In genomic region chr3:62007036-62007435, GRCh38 we compare ENCODE assay signal across 20 cellular contexts.
DNase-seq lines count a peak whose midpoint lies in the region; ATAC-seq, FAIRE-seq and TF ChIP-seq lines count a peak whose summit lies in the region.
"Had no signal": no experiment of that assay in that cellular context is flagged by ENCODE, and none has a peak within 500 bp of the region (broad histone marks: within the 10 kb centered on the region; RNA-seq: fewer than 3 reads in every experiment).

No MANE protein-coding gene starts in this region.

- POLR2A ChIA-PET in H1 (lab: Charles Lee; ENCODE audit: partially characterized antibody), result interaction anchor here (0.7 to 0.9 kb wide), 3 partner anchors 9 to 442 kb away, joined by 3 read pairs; no protein-coding TSS in a partner anchor

- H3K27ac ChIP-seq in GM23248 (no peak overlapping the region), H1 (ENCODE audit: low read depth, low read length) (no peak overlapping the region), thyroid gland (peak overlapping the region in 2 of 3 donors; percentile 28 to 56), gastrocnemius medialis (no peak overlapping the region)
- H3K27ac ChIP-seq: adrenal gland, prostate gland, tibial nerve had no signal

- no peak overlapping the region for H4K8ac ChIP-seq in H1 (ENCODE audit: extremely low read depth, insufficient read depth, low read length)

- H4K5ac ChIP-seq in H1 (ENCODE audit: insufficient read length, low read depth, low read length), result no peak overlapping the region

- no peak overlapping the region for H2AK5ac ChIP-seq in H1 (ENCODE audit: low read depth, low read length)

- no peak overlapping the region for H2BK15ac ChIP-seq in H1 (ENCODE audit: low read length)

- H3K4me3 ChIP-seq in GM23248 (no peak overlapping the region), H1 (ENCODE audit: extremely low read depth in 1 of 4, insufficient read depth in 2 of 4, low read depth in 3 of 4, low read length in 4 of 4) (no peak overlapping the region), thyroid gland (replicated peaks in 1 of 3) (no peak overlapping the region), gastrocnemius medialis (no peak overlapping the region)
- H3K4me3 ChIP-seq: adrenal gland, prostate gland, tibial nerve had no signal

- no peak overlapping the region for H2BK120ac ChIP-seq in H1 (replicated peaks; ENCODE audit: low read depth, low read length)

- no peak overlapping the region for H3K23ac ChIP-seq in H1 (ENCODE audit: insufficient read length)

- CTCF ChIA-PET in H1 (lab: Charles Lee; ENCODE audit: partially characterized antibody), result interaction anchor here (1.0 to 3.2 kb wide), 5 partner anchors 11 to 181 kb away, joined by 3 to 14 read pairs (median 3); no protein-coding TSS in a partner anchor

- H2BK20ac ChIP-seq in H1 (ENCODE audit: low read length), result no peak overlapping the region

- H3F3A ChIP-seq in GM23248 (ENCODE audit: insufficient read depth), result no peaks in the 10 kb centered on the region

- H3K4ac ChIP-seq in H1 (replicated peaks; ENCODE audit: insufficient read length, low read depth, low read length), result no peak overlapping the region

- no peak overlapping the region for H3K9ac ChIP-seq in GM23248
- H3K9ac ChIP-seq in H1 (replicated peaks in 1 of 4; ENCODE audit: extremely low read depth in 1 of 4, low read depth in 3 of 4, low read length in 3 of 4), result no peak overlapping the region

- H4K91ac ChIP-seq in H1 (replicated peaks; ENCODE audit: insufficient read length, low read length), result no peak overlapping the region

- H3K36me3 ChIP-seq in GM23248 (ENCODE audit: low read depth), result no peaks in the 10 kb centered on the region
- peaks cover 0 to 16% (median 6%) of the 10 kb centered on the region in 4 experiments; a peak in 3 of 8 replicates for H3K36me3 ChIP-seq in H1 (ENCODE audit: control insufficient read depth in 2 of 4, insufficient read depth in 4 of 4, low read length in 3 of 4)
- H3K36me3 ChIP-seq in thyroid gland, result no peaks in the 10 kb centered on the region
- H3K36me3 ChIP-seq in gastrocnemius medialis, result peaks cover 0 to 21% of the 10 kb centered on the region in 2 donors
- H3K36me3 ChIP-seq: adrenal gland, prostate gland, tibial nerve had no signal

- in situ Hi-C loops in GM23248 (cut with MboI) (no loop called here), gastrocnemius medialis (cut with MboI; ENCODE audit: low sequenced_read_pairs in 4 of 4) (no loop called here)

- DNase-seq in GM23248 (peak; percentile 11), H1 (ENCODE audit: low read depth in 1 of 2, low spot score in 2 of 2) (no peak), left kidney (ENCODE audit: low read depth, low spot score) (peak; percentile 14), thyroid gland (no peak), gastrocnemius medialis (no peak)
- no peak for DNase-seq in activated naive CD4-positive, alpha-beta T cell treated with Interleukin-2 at 50 U/mL for 16 hours
- no peak for DNase-seq in stimulated activated CD4-positive, alpha-beta T cell treated with anti-CD3 and anti-CD28 coated beads, Interleukin-1b, Interleukin-23, amount 100 ng/mL, for 48 hours
- DNase-seq: activated CD8-positive, alpha-beta memory T cell treated with anti-CD3 and anti-CD28 coated beads for 24 hours; adrenal gland; CD4-positive, CD25-positive, alpha-beta regulatory T cell; central memory CD4-positive, alpha-beta T cell; DMS79 treated with DMSO at 0.1 percent for 48 hours; effector CD4-positive, alpha-beta T cell; naive B cell; NCI-H187; stimulated activated CD4-positive, alpha-beta T cell treated with anti-CD3 and anti-CD28 coated beads, Interleukin-12 subunit alpha, Interleukin-12 subunit beta, amount 100 ng/mL, for 4 hours had no signal

- peak; percentile 28 for FAIRE-seq in H1 (lab: Jason Lieb, UNC)

- H3K4me1 ChIP-seq in GM23248 (ENCODE audit: insufficient read depth), result no peaks in the 10 kb centered on the region
- no peaks in the 10 kb centered on the region for H3K4me1 ChIP-seq in H1 (replicated peaks in 1 of 4; ENCODE audit: control insufficient read depth in 3 of 4, insufficient read depth in 4 of 4, low read length in 3 of 4)
- H3K4me1 ChIP-seq in thyroid gland, result peaks cover 0 to 12% of the 10 kb centered on the region in 2 donors
- no peaks in the 10 kb centered on the region for H3K4me1 ChIP-seq in gastrocnemius medialis
- H3K4me1 ChIP-seq: adrenal gland, prostate gland had no signal

- no peak for ATAC-seq in gastrocnemius medialis
- ATAC-seq in GM19328 (IDR thresholded peaks at IDR 0.05; ENCODE audit: unreplicated experiment), result no peak
- ATAC-seq: stimulated activated effector memory CD8-positive, alpha-beta T cell treated with anti-CD3 and anti-CD28 coated beads, Interleukin-12 subunit alpha, Interleukin-12 subunit beta, amount 100 ng/mL, for 72 hours had no signal

- TF ChIP-seq RAD21 in H1 (IDR thresholded peaks at IDR 0.05 in 1 of 2, conservative IDR thresholded peaks at IDR 0.05 in 1 of 2; ENCODE audit: low read depth in 2 of 2, low read length in 2 of 2), result no peak

- no peaks in the 10 kb centered on the region for H3K9me3 ChIP-seq in GM23248 (ENCODE audit: low read depth)
- H3K9me3 ChIP-seq in H1 (ENCODE audit: insufficient read depth in 2 of 2, low read depth in 1 of 2, low read length in 1 of 2), result no peaks in the 10 kb centered on the region
- no peaks in the 10 kb centered on the region for H3K9me3 ChIP-seq in thyroid gland
- H3K9me3 ChIP-seq in gastrocnemius medialis, result no peaks in the 10 kb centered on the region
- H3K9me3 ChIP-seq: adrenal gland, prostate gland, tibial nerve had no signal

- no peak overlapping the region for H2BK12ac ChIP-seq in H1 (ENCODE audit: low read depth, low read length)

- H3K23me2 ChIP-seq in H1 (ENCODE audit: low read depth, low read length), result no peaks in the 10 kb centered on the region

- H3K79me2 ChIP-seq in GM23248 (ENCODE audit: insufficient read depth) (no peaks in the 10 kb centered on the region), H1 (ENCODE audit: control insufficient read depth in 1 of 2, insufficient read depth in 2 of 2, low read length in 2 of 2) (peaks cover 0 to 31% of the 10 kb centered on the region in 2 experiments; a peak in 2 of 4 replicates)

- no peaks in the 10 kb centered on the region; the same call in 1 of the 2 replicates for H3K79me1 ChIP-seq in H1 (ENCODE audit: low read depth, low read length)

- no peak overlapping the region for H3K14ac ChIP-seq in H1 (ENCODE audit: insufficient read length)

- H3K9me2 ChIP-seq in GM23248 (ENCODE audit: insufficient read depth), result no peaks in the 10 kb centered on the region

- no peak for TF ChIP-seq EP300 in H1 (IDR thresholded peaks at IDR 0.05; ENCODE audit: borderline replicate concordance in 1 of 2, low read depth in 2 of 2, low read length in 2 of 2)

- H3K18ac ChIP-seq in H1 (ENCODE audit: extremely low read depth, low read length), result no peak overlapping the region

- no peak overlapping the region for H3K56ac ChIP-seq in H1 (replicated peaks; ENCODE audit: insufficient read length, low read depth, low read length)

- no peak overlapping the region for H3K4me2 ChIP-seq in GM23248 (ENCODE audit: unreplicated experiment)
- H3K4me2 ChIP-seq in H1 (ENCODE audit: insufficient read depth in 1 of 2, low read depth in 2 of 2, low read length in 2 of 2), result no peak overlapping the region

- intact Hi-C loops in thyroid gland (cut with DNase I), result no loop called here
- intact Hi-C loops in gastrocnemius medialis (cut with DNase I; ENCODE audit: low total_unique reads), result no loop called here

- TF ChIP-seq CTCF in H1 (IDR thresholded peaks at IDR 0.05; ENCODE audit: control extremely low read depth in 1 of 3, insufficient read depth in 1 of 3, low read depth in 1 of 3, low read length in 3 of 3) (no peak), thyroid gland (IDR thresholded peaks at IDR 0.05) (no peak), gastrocnemius medialis (IDR thresholded peaks at IDR 0.05 in 4 of 5, conservative IDR thresholded peaks at IDR 0.05 in 1 of 5) (no peak)

- H3K27me3 ChIP-seq in GM23248 (replicated peaks; ENCODE audit: insufficient read depth) (no peaks in the 10 kb centered on the region), H1 (replicated peaks in 1 of 4; ENCODE audit: control insufficient read depth in 3 of 4, extremely low read depth in 1 of 4, insufficient read depth in 3 of 4, low read length in 3 of 4) (no peaks in the 10 kb centered on the region), thyroid gland (no peaks in the 10 kb centered on the region), gastrocnemius medialis (no peaks in the 10 kb centered on the region)
- H3K27me3 ChIP-seq: adrenal gland, tibial nerve had no signal

- 39 to 43% methylated on average over 3 of the region's 3 CpGs for WGBS in GM23248 (ENCODE audit: low coverage in 1 of 2, low lambda C conversion rate in 2 of 2, missing lambda C conversion rate in 2 of 2), 2 experiments
- 75% methylated on average over 3 of the region's 3 CpGs; no CpG with 5 or more reads in 1 of the 2 experiments for WGBS in H1 (ENCODE audit: extremely low coverage in 1 of 2, insufficient coverage in 1 of 2, insufficient read length in 1 of 2, insufficient replicate concordance in 2 of 2, low coverage in 1 of 2, low lambda C conversion rate in 2 of 2, missing lambda C conversion rate in 1 of 2), 2 experiments
- 17 to 24% methylated on average over 3 of the region's 3 CpGs for WGBS in thyroid gland, 2 donors

- H2AFZ ChIP-seq in GM23248 (no peak overlapping the region), H1 (ENCODE audit: low read length) (no peak overlapping the region)

- no peak for TF ChIP-seq POLR2A in H1 (IDR thresholded peaks at IDR 0.05; ENCODE audit: control extremely low read depth in 1 of 2, low read depth in 2 of 2, low read length in 2 of 2)
- no peak for TF ChIP-seq POLR2A in thyroid gland (IDR thresholded peaks at IDR 0.05)
- TF ChIP-seq POLR2A in gastrocnemius medialis (IDR thresholded peaks at IDR 0.05), result no peak

- H4K20me1 ChIP-seq in GM23248 (ENCODE audit: insufficient read depth) (no peaks in the 10 kb centered on the region), H1 (replicated peaks in 1 of 2; ENCODE audit: control insufficient read depth in 1 of 2, insufficient read depth in 2 of 2, low read length in 2 of 2) (no peaks in the 10 kb centered on the region)

- no peak overlapping the region for H2BK5ac ChIP-seq in H1 (ENCODE audit: low read depth, low read length)

TF ChIP-seq in H1, 55 proteins besides CTCF, POLR2A, EP300 and RAD21 (continues in another document):
- TF ChIP-seq RFX5 (IDR thresholded peaks at IDR 0.05; ENCODE audit: borderline replicate concordance, low read depth, low read length), result no peak
- TF ChIP-seq ASH2L (IDR thresholded peaks at IDR 0.05; ENCODE audit: low read length), result no peak

Comparison
In these comparisons a context has a peak if more than half of its experiments do, and no peak if none do; other contexts are left out.
1. DNase-seq: peak in GM23248 (single experiment) and left kidney (single experiment); none in H1 (0 of 2), thyroid gland (0 of 2), activated naive CD4-positive, alpha-beta T cell treated with Interleukin-2 at 50 U/mL for 16 hours (single experiment), gastrocnemius medialis (0 of 2) and stimulated activated CD4-positive, alpha-beta T cell treated with anti-CD3 and anti-CD28 coated beads, Interleukin-1b, Interleukin-23, amount 100 ng/mL, for 48 hours (single experiment).
2. H3K27ac ChIP-seq: peak in thyroid gland (2 of 3); none in GM23248 (single experiment), H1 (single experiment) and gastrocnemius medialis (0 of 4).